In genomic region chr3:46981932-46982471, GRCh38 we compare ENCODE assay signal across 9 cellular contexts. TPM values are rescaled to one million over a fixed set of nuclear protein-coding genes. Genes with fewer than 3 reads are reported as not detected.
DNase-seq lines count a peak whose midpoint lies in the region; ATAC-seq and TF ChIP-seq lines count a peak whose summit lies in the region.
"Had no signal": no experiment of that assay in that cellular context is flagged by ENCODE, and none has a peak within 500 bp of the region (broad histone marks: within the 10 kb centered on the region; RNA-seq: fewer than 3 reads in every experiment).

No MANE protein-coding gene starts in this region.

- H3K9ac ChIP-seq in Loucy (ENCODE audit: low read depth, low read length, poor library complexity, severe bottlenecking) = peak overlapping the region; percentile 99

- H2AFZ ChIP-seq in Loucy (ENCODE audit: low read length) = no peak overlapping the region

- H3K4me1 Mint-ChIP-seq in CD4-positive, alpha-beta memory T cell = peaks cover 53 to 88% (median 72%) of the 10 kb centered on the region in 4 donors
- peaks cover 52 to 73% of the 10 kb centered on the region in 2 donors for H3K4me1 Mint-ChIP-seq in natural killer cell

- peaks cover 89% of the 10 kb centered on the region for H3K79me2 ChIP-seq in Loucy (ENCODE audit: insufficient read depth, low read length)

- H3K9me2 ChIP-seq in Loucy (replicated peaks; ENCODE audit: low read depth, low read length) = no peaks in the 10 kb centered on the region

- no peaks in the 10 kb centered on the region for H3K27me3 Mint-ChIP-seq in CD4-positive, alpha-beta memory T cell
- H3K27me3 Mint-ChIP-seq in natural killer cell (ENCODE audit: low read depth in 2 of 2) = no peaks in the 10 kb centered on the region

- peak overlapping the region; percentile 78 to 94 (median 91) for H3K4me3 Mint-ChIP-seq in CD4-positive, alpha-beta memory T cell
- H3K4me3 Mint-ChIP-seq in natural killer cell = peak overlapping the region; percentile 81

- H3K36me3 Mint-ChIP-seq in CD4-positive, alpha-beta memory T cell = peaks cover 0 to 15% of the 10 kb centered on the region in 2 donors
- no peaks in the 10 kb centered on the region for H3K36me3 Mint-ChIP-seq in natural killer cell

- no peaks in the 10 kb centered on the region for H3F3A ChIP-seq in Loucy (ENCODE audit: low read depth)

- H3K9me3 Mint-ChIP-seq in CD4-positive, alpha-beta memory T cell = no peaks in the 10 kb centered on the region
- no peaks in the 10 kb centered on the region for H3K9me3 Mint-ChIP-seq in natural killer cell

- H3K36me3 ChIP-seq in CD4-positive, alpha-beta memory T cell (ENCODE audit: insufficient read depth, low read length) = no peaks in the 10 kb centered on the region
- H3K36me3 ChIP-seq in Loucy (ENCODE audit: insufficient read depth, low read length) = no peaks in the 10 kb centered on the region

- no peak for TF ChIP-seq CTCF in Loucy (conservative IDR thresholded peaks at IDR 0.05; ENCODE audit: low read length)
- TF ChIP-seq CTCF in epithelial cell of esophagus (IDR thresholded peaks at IDR 0.05; ENCODE audit: insufficient read depth, low read depth, low read length, missing control alignments) = no peak
- no peak for TF ChIP-seq CTCF in natural killer cell (IDR thresholded peaks at IDR 0.05)

- H4K20me1 ChIP-seq in Loucy (ENCODE audit: insufficient read depth, low read length, poor library complexity, severe bottlenecking) = no peaks in the 10 kb centered on the region

- peak overlapping the region; percentile 89 for H3K4me2 ChIP-seq in Loucy (ENCODE audit: low read depth, low read length, poor library complexity, severe bottlenecking)

- POLR2A ChIA-PET in CD4-positive, alpha-beta memory T cell (lab: Charles Lee; ENCODE audit: partially characterized antibody) = interaction anchor here (1.0 to 13.4 kb wide), 8 partner anchors 8 to 59 kb away, joined by 3 to 222 read pairs (median 13); no protein-coding TSS in a partner anchor

- intact Hi-C loops in CD4-positive, alpha-beta memory T cell (cut with micrococcal nuclease) = no loop called here
- intact Hi-C loops in natural killer cell (cut with micrococcal nuclease) = no loop called here

- H3K27ac ChIP-seq in CD4-positive, alpha-beta memory T cell (ENCODE audit: low read depth, low read length) = peak overlapping the region; percentile 91

- no peaks in the 10 kb centered on the region for H3K9me3 ChIP-seq in CD4-positive, alpha-beta memory T cell (ENCODE audit: control insufficient read depth in 1 of 2, low read length in 2 of 2)
- H3K9me3 ChIP-seq in Loucy (ENCODE audit: insufficient read depth, low read depth, low read length) = no peaks in the 10 kb centered on the region

- DNase-seq in CD4-positive, alpha-beta memory T cell = peak in 1 of 5 donors; percentile 28
- DNase-seq in epithelial cell of esophagus (ENCODE audit: low read depth) (peak; percentile 80), natural killer cell (no peak), retina (no peak), SIG-M5 (lab: John Stamatoyannopoulos, UW) (no peak)
- DNase-seq: activated naive CD4-positive, alpha-beta T cell treated with Interleukin-2 at 50 U/mL for 16 hours had no signal

- CTCF ChIA-PET in CD4-positive, alpha-beta memory T cell (lab: Charles Lee; ENCODE audit: partially characterized antibody) = interaction anchor here (0.5 to 1.9 kb wide), 7 partner anchors 9 to 72 kb away, joined by 3 to 14 read pairs (median 3); no protein-coding TSS in a partner anchor

- H3K4me1 ChIP-seq in CD4-positive, alpha-beta memory T cell (ENCODE audit: insufficient read depth, low read length) = peaks cover 89% of the 10 kb centered on the region
- H3K4me1 ChIP-seq in Loucy (ENCODE audit: insufficient read depth, low read length, poor library complexity, severe bottlenecking) = peaks cover 76% of the 10 kb centered on the region

- H3K4me3 ChIP-seq in CD4-positive, alpha-beta memory T cell (ENCODE audit: low read length in 2 of 2) = peak overlapping the region in 1 of 2 donors; percentile 23
- H3K4me3 ChIP-seq in Loucy (ENCODE audit: low read length, poor library complexity, severe bottlenecking) = peak overlapping the region; percentile 87
- H3K4me3 ChIP-seq in epithelial cell of esophagus (ENCODE audit: low read length) = peak overlapping the region; percentile 42

- peak overlapping the region in 6 of 7 donors; percentile 64 to 96 (median 90) for H3K27ac Mint-ChIP-seq in CD4-positive, alpha-beta memory T cell
- H3K27ac Mint-ChIP-seq in natural killer cell = peak overlapping the region; percentile 83 to 94

- ATAC-seq in natural killer cell (no peak), GM19397 (IDR thresholded peaks at IDR 0.05; ENCODE audit: unreplicated experiment) (no peak), GM21526 (IDR thresholded peaks at IDR 0.05; ENCODE audit: low FRiP score, unreplicated experiment) (no peak)

- no peaks in the 10 kb centered on the region for H3K27me3 ChIP-seq in CD4-positive, alpha-beta memory T cell (ENCODE audit: insufficient read depth, low read length)
- H3K27me3 ChIP-seq in Loucy (ENCODE audit: insufficient read depth, low read length, poor library complexity, severe bottlenecking) = no peaks in the 10 kb centered on the region

RNA-seq across cellular contexts. Expression of gene NBEAL2, which starts 2.5 kb away (rescaled TPM):
- total RNA-seq in CD4-positive, alpha-beta memory T cell = 100 to 1,000 TPM; 144 to 147 TPM
- polyA plus RNA-seq in CD4-positive, alpha-beta memory T cell = 10 to 100 TPM in 1 of 2 donors, 1 to 10 TPM in 1; 4.5 to 16.0 TPM
- total RNA-seq in natural killer cell = 100 to 1,000 TPM; 453 to 536 (median 532) TPM

RNA-seq across cellular contexts. Expression of gene CCDC12, which starts 5.5 kb away (rescaled TPM):
- total RNA-seq in CD4-positive, alpha-beta memory T cell = 10 to 100 TPM; 59.3 to 59.4 TPM
- 100 to 1,000 TPM in 1 of 2 donors, 10 to 100 TPM in 1; 86.5 to 102 TPM for polyA plus RNA-seq in CD4-positive, alpha-beta memory T cell
- total RNA-seq in natural killer cell = 100 to 1,000 TPM; 104 to 114 (median 111) TPM
